In the genomic region with DNA sequence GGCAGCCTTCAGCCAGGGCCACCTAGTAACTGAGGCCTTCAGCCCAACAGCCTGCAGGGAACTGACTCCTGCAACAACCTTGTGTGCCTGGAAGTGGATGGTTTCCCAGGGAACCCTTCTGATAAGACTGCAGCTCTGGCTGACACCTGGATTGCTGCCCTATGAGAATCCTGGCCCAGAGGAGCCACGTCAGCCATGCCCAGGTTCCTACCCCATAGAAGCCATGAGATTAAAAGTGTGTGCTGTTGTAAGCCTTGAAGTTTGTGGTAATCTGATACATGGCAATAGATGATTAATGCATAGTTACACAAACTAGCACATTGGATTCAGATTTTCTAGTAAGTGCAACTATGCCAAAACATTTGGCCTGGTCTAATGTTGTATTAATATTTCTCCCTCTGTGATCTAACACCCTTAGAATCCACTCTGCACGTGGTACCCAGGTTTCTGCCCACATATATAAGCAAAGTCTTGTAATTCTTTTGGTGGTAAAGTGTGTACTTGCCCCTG, we compare ENCODE assay signal across 20 cellular contexts.
DNase-seq lines count a peak whose midpoint lies in the region; ATAC-seq, FAIRE-seq and TF ChIP-seq lines count a peak whose summit lies in the region.
"Had no signal": no experiment of that assay in that cellular context is flagged by ENCODE, and none has a peak within 500 bp of the region (broad histone marks: within the 10 kb centered on the region; RNA-seq: fewer than 3 reads in every experiment).

No MANE protein-coding gene starts in this region.

- H3K27ac Mint-ChIP-seq in HFFc6, result no peak overlapping the region
- H3K27ac Mint-ChIP-seq: CD4-positive, alpha-beta T cell had no signal

- H3K4me3 Mint-ChIP-seq in HFFc6, result no peak overlapping the region
- H3K4me3 Mint-ChIP-seq: CD4-positive, alpha-beta T cell had no signal

- CTCF ChIA-PET in AG04450 (lab: Charles Lee), result interaction anchor here (0.7 to 5.2 kb wide), 5 partner anchors 9 to 266 kb away, joined by 3 to 49 read pairs (median 7); no protein-coding TSS in a partner anchor

- DNase-seq in AG04450 (ENCODE audit: low read depth, low spot score) (peak; percentile 13), HFFc6 (peak; percentile 32), bronchial epithelial cell (ENCODE audit: low read depth) (peak; percentile 61), foreskin fibroblast (peak; percentile 39 to 68), DMS 273 treated with DMSO at 0.1 percent for 48 hours (lab: John Stamatoyannopoulos, UW) (no peak), HPDE6-E6E7 (ENCODE audit: extremely low spot score) (no peak)
- no peak for DNase-seq in activated CD8-positive, alpha-beta memory T cell treated with anti-CD3 and anti-CD28 coated beads for 24 hours
- DNase-seq: Calu3; CD4-positive, alpha-beta T cell; DMS79; NCI-H1092; NCI-H1694; NCI-H345; NCI-H526 treated with DMSO at 0.1 percent for 48 hours; RPMI8226 had no signal

- FAIRE-seq in bronchial epithelial cell (lab: Jason Lieb, UNC), result no peak
- FAIRE-seq: A549, G401.6, GM12891, K562 had no signal

- H3K27ac ChIP-seq in AG04450 (ENCODE audit: low read depth, low read length), result no peak overlapping the region
- H3K27ac ChIP-seq: A549 had no signal

- no peaks in the 10 kb centered on the region for H3K36me3 Mint-ChIP-seq in HFFc6 (ENCODE audit: low read depth)

- no peaks in the 10 kb centered on the region for H3K36me3 ChIP-seq in bronchial epithelial cell (ENCODE audit: control insufficient read depth, insufficient read depth, low read length)

- H3K4me1 Mint-ChIP-seq in HFFc6 (ENCODE audit: low read depth), result peaks cover 31% of the 10 kb centered on the region

- peaks cover 15% of the 10 kb centered on the region for H3K27me3 Mint-ChIP-seq in HFFc6 (ENCODE audit: insufficient read depth)

- POLR2A ChIA-PET in AG04450 (lab: Yijun Ruan, JAX), result no interaction called here

- ATAC-seq in GM21447 (IDR thresholded peaks at IDR 0.05; ENCODE audit: unreplicated experiment), result no peak
- ATAC-seq: A549, K562 had no signal

- H3K4me3 ChIP-seq in AG04450 (ENCODE audit: low read depth, low read length), result no peak overlapping the region
- no peak overlapping the region for H3K4me3 ChIP-seq in bronchial epithelial cell (ENCODE audit: low read depth, low read length)
- H3K4me3 ChIP-seq in foreskin fibroblast (ENCODE audit: low read depth in 1 of 2, low read length in 2 of 2), result no peak overlapping the region
- H3K4me3 ChIP-seq: A549, K562 had no signal

- no peaks in the 10 kb centered on the region for H3K9me3 ChIP-seq in AG04450 (ENCODE audit: control insufficient read depth, insufficient read depth, low read length)
- H3K9me3 ChIP-seq: A549 had no signal

- TF ChIP-seq CTCF in AG04450 (IDR thresholded peaks at IDR 0.05; ENCODE audit: low read depth, low read length) (no peak), HFFc6 (IDR thresholded peaks at IDR 0.05) (no peak), bronchial epithelial cell (IDR thresholded peaks at IDR 0.05; ENCODE audit: insufficient read depth, low read length, severe bottlenecking) (no peak), foreskin fibroblast (IDR thresholded peaks at IDR 0.05; ENCODE audit: low read depth, low read length) (no peak)

- H3K27me3 ChIP-seq in AG04450 (ENCODE audit: control insufficient read depth, insufficient read depth, low read length) (peaks cover 32% of the 10 kb centered on the region), bronchial epithelial cell (ENCODE audit: control insufficient read depth, insufficient read depth, low read length) (no peaks in the 10 kb centered on the region)

- no peaks in the 10 kb centered on the region for H3K9me3 Mint-ChIP-seq in HFFc6
- H3K9me3 Mint-ChIP-seq: CD4-positive, alpha-beta T cell had no signal

Comparison
In these comparisons a context has a peak if more than half of its experiments do, and no peak if none do; other contexts are left out.
1. DNase-seq: peak in AG04450 (single experiment), HFFc6 (single experiment), bronchial epithelial cell (single experiment) and foreskin fibroblast (2 of 2); none in activated CD8-positive, alpha-beta memory T cell treated with anti-CD3 and anti-CD28 coated beads for 24 hours (single experiment), DMS 273 treated with DMSO at 0.1 percent for 48 hours (single experiment) and HPDE6-E6E7 (single experiment).